8 cellular contexts compared by ENCODE assay signal in genomic region chr19:3544742-3545668, GRCh38. TPM values are rescaled to one million over a fixed set of nuclear protein-coding genes. Genes with fewer than 3 reads are reported as not detected.
DNase-seq lines count a peak whose midpoint lies in the region; ATAC-seq and TF ChIP-seq lines count a peak whose summit lies in the region.

No MANE protein-coding gene starts in this region.

- no peak overlapping the region for H3K27ac ChIP-seq in right atrium auricular region

- H3K36me3 ChIP-seq in right atrium auricular region = no peaks in the 10 kb centered on the region

- no peaks in the 10 kb centered on the region for H3K9me3 ChIP-seq in right atrium auricular region

- ATAC-seq in sciatic nerve (peak; percentile 59), GM18519 (IDR thresholded peaks at IDR 0.05; ENCODE audit: low FRiP score, unreplicated experiment) (no peak)

- no peaks in the 10 kb centered on the region for H3K4me1 ChIP-seq in right atrium auricular region

- peak; percentile 84 for DNase-seq in CD1c-positive myeloid dendritic cell (ENCODE audit: extremely low spot score)
- peak; percentile 56 for DNase-seq in HT-29 (ENCODE audit: low spot score)
- DNase-seq in T-helper 22 cell (ENCODE audit: low read depth) = peak; percentile 48
- peak in 54 of 56 donors; percentile 22 to 93 (median 77) for DNase-seq in amygdala (lab: John Stamatoyannopoulos, UW)
- DNase-seq in right atrium auricular region (ENCODE audit: low spot score) = peak; percentile 75
- peak; percentile 88 for DNase-seq in sciatic nerve (ENCODE audit: low spot score)
- DNase-seq in NCI-H446 treated with DMSO at 0.1 percent for 48 hours (lab: John Stamatoyannopoulos, UW) = no peak

- no peak overlapping the region for H3K4me3 ChIP-seq in right atrium auricular region

- intact Hi-C loops in sciatic nerve (cut with DNase I) = loop anchor here (10.0 kb wide), 1 partner anchor 70 kb away; no protein-coding TSS in a partner anchor

- peak; percentile 84 to 98 for TF ChIP-seq CTCF in right atrium auricular region (IDR thresholded peaks at IDR 0.05)

- H3K27me3 ChIP-seq in right atrium auricular region = no peaks in the 10 kb centered on the region

RNA-seq across cellular contexts. Expression of gene TEKTIP1, which starts 6.0 kb away (rescaled TPM):
- total RNA-seq in HT-29 (2014; rRNA removed; shearing (Covaris generic)) = not detected in 2 replicates
- not detected for total RNA-seq in right atrium auricular region
- total RNA-seq in sciatic nerve = 4.9 TPM

RNA-seq across cellular contexts. Expression of gene MFSD12, which starts 12.4 kb away (rescaled TPM):
- total RNA-seq in HT-29 (2014; rRNA removed; shearing (Covaris generic)) = 177 and 185 TPM in 2 replicates
- total RNA-seq in right atrium auricular region = 10 to 100 TPM; 15.8 to 35.4 TPM
- 52.5 TPM for total RNA-seq in sciatic nerve

RNA-seq across cellular contexts. Expression of gene HMG20B, which starts 27.7 kb away (rescaled TPM):
- total RNA-seq in HT-29 (2014; rRNA removed; shearing (Covaris generic)) = 120 and 152 TPM in 2 replicates
- total RNA-seq in right atrium auricular region = 10 to 100 TPM; 51.8 to 52.5 TPM
- 72.9 TPM for total RNA-seq in sciatic nerve

RNA-seq across cellular contexts. Expression of gene FZR1, which starts 38.9 kb away (rescaled TPM):
- total RNA-seq in HT-29 (2014; rRNA removed; shearing (Covaris generic)) = 49.8 and 62.5 TPM in 2 replicates
- total RNA-seq in right atrium auricular region = 10 to 100 TPM; 20.6 to 21.7 TPM
- total RNA-seq in sciatic nerve = 46.1 TPM

RNA-seq across cellular contexts. Expression of gene GIPC3, which starts 40.3 kb away (rescaled TPM):
- total RNA-seq in HT-29 (2014; rRNA removed; shearing (Covaris generic)) = not detected in 2 replicates
- total RNA-seq in right atrium auricular region (1 to 10 TPM in 1 of 2 donors, under 1 TPM in 1; 0.96 to 1.5 TPM), sciatic nerve (2.4 TPM)
